Comparison of ENCODE assay signal across 21 cellular contexts in the genomic region with DNA sequence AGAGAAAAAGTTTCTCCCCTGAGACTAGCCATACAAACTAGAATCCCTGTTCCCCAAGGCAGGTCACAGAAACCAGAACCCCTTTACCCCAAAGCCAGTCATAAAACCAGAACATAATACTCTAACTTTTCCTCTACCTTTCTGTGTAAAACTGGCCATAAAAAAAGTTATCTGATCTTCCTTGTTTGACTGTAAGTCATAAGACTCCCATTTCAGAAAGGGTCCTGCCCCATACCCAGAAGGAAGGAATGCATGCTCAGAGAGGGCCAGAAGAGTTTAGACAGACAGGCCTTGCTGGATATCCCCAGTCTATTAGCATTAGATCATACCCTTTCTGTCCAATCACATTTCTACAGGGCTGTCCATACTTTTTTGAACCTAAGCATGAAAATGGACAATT. TPM values are rescaled to one million over a fixed set of nuclear protein-coding genes. Genes with fewer than 3 reads are reported as not detected.
DNase-seq lines count a peak whose midpoint lies in the region; ATAC-seq and TF ChIP-seq lines count a peak whose summit lies in the region.
"Had no signal": no experiment of that assay in that cellular context is flagged by ENCODE, and none has a peak within 500 bp of the region (broad histone marks: within the 10 kb centered on the region; RNA-seq: fewer than 3 reads in every experiment).

No MANE protein-coding gene starts in this region.

- no TSS peak for BruUV-seq in Caco-2 (replicated peaks; lab: Mats Ljungman, UMichigan)

- no peak for TF ChIP-seq POLR2A in vagina (IDR thresholded peaks at IDR 0.05)

- no peaks in the 10 kb centered on the region for H3K4me1 ChIP-seq in mucosa of descending colon (ENCODE audit: low read depth)
- H3K4me1 ChIP-seq in vagina = peaks cover 23% of the 10 kb centered on the region
- H3K4me1 ChIP-seq in Caco-2 = peaks cover 10% of the 10 kb centered on the region
- H3K4me1 ChIP-seq: A549, BE2C, HAP-1 had no signal

- CTCF ChIA-PET in Caco-2 (lab: Charles Lee) = no interaction called here

- H3K4me3 Mint-ChIP-seq in dendritic cell treated with granulocyte-macrophage colony-stimulating factor and Interleukin-4, amounts not matched to agents 40 ng/mL and 50 ng/mL, for 4 days = no peak overlapping the region
- no peak overlapping the region for H3K4me3 Mint-ChIP-seq in Caco-2 (ENCODE audit: unreplicated experiment)
- H3K4me3 Mint-ChIP-seq: CD14-positive monocyte; CD4-positive, alpha-beta T cell; HFFc6 had no signal

- intact Hi-C loops in dendritic cell treated with granulocyte-macrophage colony-stimulating factor and Interleukin-4, amounts not matched to agents 40 ng/mL and 50 ng/mL, for 4 days (cut with micrococcal nuclease) = no loop called here
- intact Hi-C loops in mucosa of descending colon (cut with DNase I, micrococcal nuclease) = no loop called here
- intact Hi-C loops in vagina (cut with DNase I) = no loop called here
- intact Hi-C loops in Caco-2 (cut with micrococcal nuclease; ENCODE audit: unreplicated experiment) = no loop called here

- DNase-seq in OCI-M1 (lab: John Stamatoyannopoulos, UW) (peak; percentile 7), mucosa of descending colon (no peak), vagina (ENCODE audit: extremely low spot score in 2 of 2) (no peak), Caco-2 (no peak), NCI-H446 (lab: John Stamatoyannopoulos, UW) (no peak)
- no peak for DNase-seq in stimulated activated CD4-positive, alpha-beta T cell treated with anti-CD3 and anti-CD28 coated beads, Interleukin-2, amount 100 ng/mL, for 48 hours
- DNase-seq: 8988T; ACHN; AML-193; BE2C; CD4-positive, alpha-beta T cell; COR-L47; DMS153; DND-41; GOT3; HFFc6 had no signal

- no peaks in the 10 kb centered on the region for H3K27me3 Mint-ChIP-seq in dendritic cell treated with granulocyte-macrophage colony-stimulating factor and Interleukin-4, amounts not matched to agents 40 ng/mL and 50 ng/mL, for 4 days
- peaks cover 10% of the 10 kb centered on the region for H3K27me3 Mint-ChIP-seq in Caco-2 (ENCODE audit: insufficient read depth, unreplicated experiment)

- H3K27ac Mint-ChIP-seq in dendritic cell treated with granulocyte-macrophage colony-stimulating factor and Interleukin-4, amounts not matched to agents 40 ng/mL and 50 ng/mL, for 4 days = peak overlapping the region; percentile 82
- H3K27ac Mint-ChIP-seq in Caco-2 (ENCODE audit: unreplicated experiment) = no peak overlapping the region
- H3K27ac Mint-ChIP-seq: CD4-positive, alpha-beta T cell; HFFc6 had no signal

- ATAC-seq in mucosa of descending colon = peak; percentile 56
- ATAC-seq: A549 had no signal

- H3K4me3 ChIP-seq in mucosa of descending colon = no peak overlapping the region
- no peak overlapping the region for H3K4me3 ChIP-seq in vagina
- H3K4me3 ChIP-seq in Caco-2 (ENCODE audit: low read depth, low read length) = no peak overlapping the region
- H3K4me3 ChIP-seq: A549; BLaER1 treated with 17β-estradiol and CSF1 and Interleukin-3, amounts not matched to agents 10 nM and 100 nM; HAP-1 had no signal

- TF ChIP-seq CTCF in mucosa of descending colon (IDR thresholded peaks at IDR 0.05) (no peak), vagina (IDR thresholded peaks at IDR 0.05) (no peak), Caco-2 (IDR thresholded peaks at IDR 0.05; ENCODE audit: insufficient read depth in 1 of 2, low read depth in 1 of 2, low read length in 1 of 2, severe bottlenecking in 1 of 2, unreplicated experiment in 1 of 2) (no peak)

- H3K36me3 ChIP-seq in mucosa of descending colon (ENCODE audit: low read depth) (no peaks in the 10 kb centered on the region), vagina (no peaks in the 10 kb centered on the region), Caco-2 (ENCODE audit: control insufficient read depth, insufficient read depth, low read length) (no peaks in the 10 kb centered on the region)
- H3K36me3 ChIP-seq: BE2C; BLaER1 treated with 17β-estradiol and CSF1 and Interleukin-3, amounts not matched to agents 10 nM and 100 nM; HAP-1 had no signal

- POLR2A ChIA-PET in Caco-2 (lab: Charles Lee) = no interaction called here

- H3K9me3 ChIP-seq in mucosa of descending colon (no peaks in the 10 kb centered on the region), vagina (no peaks in the 10 kb centered on the region), Caco-2 (no peaks in the 10 kb centered on the region)
- H3K9me3 ChIP-seq: A549; BE2C; BLaER1 treated with 17β-estradiol and CSF1 and Interleukin-3, amounts not matched to agents 10 nM and 100 nM; HAP-1 had no signal

- H3K27me3 ChIP-seq in vagina = no peaks in the 10 kb centered on the region
- no peaks in the 10 kb centered on the region for H3K27me3 ChIP-seq in Caco-2 (replicated peaks; ENCODE audit: control insufficient read depth, insufficient read depth, low read length)
- H3K27me3 ChIP-seq: BE2C; BLaER1 treated with 17β-estradiol and CSF1 and Interleukin-3, amounts not matched to agents 10 nM and 100 nM had no signal

- peaks cover 17% of the 10 kb centered on the region for H3K4me1 Mint-ChIP-seq in dendritic cell treated with granulocyte-macrophage colony-stimulating factor and Interleukin-4, amounts not matched to agents 40 ng/mL and 50 ng/mL, for 4 days (ENCODE audit: low read depth)
- peaks cover 15% of the 10 kb centered on the region for H3K4me1 Mint-ChIP-seq in Caco-2 (ENCODE audit: low read depth, unreplicated experiment)

- H3K27ac ChIP-seq in vagina = peak overlapping the region; percentile 52
- H3K27ac ChIP-seq: A549; BLaER1 treated with 17β-estradiol and CSF1 and Interleukin-3, amounts not matched to agents 10 nM and 100 nM had no signal

- H3K9me3 Mint-ChIP-seq in dendritic cell treated with granulocyte-macrophage colony-stimulating factor and Interleukin-4, amounts not matched to agents 40 ng/mL and 50 ng/mL, for 4 days = no peaks in the 10 kb centered on the region
- no peaks in the 10 kb centered on the region for H3K9me3 Mint-ChIP-seq in Caco-2 (ENCODE audit: unreplicated experiment)
- H3K9me3 Mint-ChIP-seq: CD14-positive monocyte; CD4-positive, alpha-beta T cell; HFFc6 had no signal

- no peaks in the 10 kb centered on the region for H3K36me3 Mint-ChIP-seq in dendritic cell treated with granulocyte-macrophage colony-stimulating factor and Interleukin-4, amounts not matched to agents 40 ng/mL and 50 ng/mL, for 4 days (ENCODE audit: low read depth)
- H3K36me3 Mint-ChIP-seq in Caco-2 (ENCODE audit: insufficient read depth, unreplicated experiment) = no peaks in the 10 kb centered on the region
- H3K36me3 Mint-ChIP-seq: CD14-positive monocyte had no signal

RNA-seq across cellular contexts. Expression of a gene that starts 27.2 kb away (rescaled TPM):
- 1 to 10 TPM in 1 of 3 donors, under 1 TPM in 2; 0.23 to 2.1 (median 0.27) TPM for total RNA-seq in mucosa of descending colon
- total RNA-seq in vagina = not detected
- 0.12 TPM in 1 of 2 replicates, not detected in the other for total RNA-seq in Caco-2 (2022)
- total RNA-seq: HFFc6 had no signal

RNA-seq across cellular contexts. Expression of a gene that starts 27.3 kb away (rescaled TPM):
- total RNA-seq in mucosa of descending colon (10 to 100 TPM; 33.0 to 46.8 (median 37.5) TPM), vagina (43.7 TPM), Caco-2 (2022) (27.6 and 28.4 TPM in 2 replicates)
